8 cellular contexts compared by ENCODE assay signal in genomic region chr3:154252759-154253638, GRCh38.
DNase-seq lines count a peak whose midpoint lies in the region; ATAC-seq, FAIRE-seq and TF ChIP-seq lines count a peak whose summit lies in the region.

No MANE protein-coding gene starts in this region.

- FAIRE-seq in HepG2 (lab: Jason Lieb, UNC): peak; percentile 87

- in situ Hi-C loops in HepG2 (cut with HindIII; ENCODE audit: extremely low pct_ligation_motif_present, low pct_unique_long_range_greater_than_20kb): loop anchor here (5.0 to 10.0 kb wide), 3 partner anchors 128 to 211 kb away; partner anchors contain the start of gene ARHGEF26

- 13% methylated on average over 11 of the region's 11 CpGs for WGBS in HepG2 (ENCODE audit: low lambda C conversion rate)

- TF ChIP-seq RAD21 in HepG2 (CRISPR knock-in tag; IDR thresholded peaks at IDR 0.05): peak; percentile 95

- BruUV-seq in HepG2 (replicated peaks; lab: Mats Ljungman, UMichigan): no TSS peak

- H3K79me2 ChIP-seq in HepG2 (ENCODE audit: insufficient read depth, low read length): no peaks in the 10 kb centered on the region

- no peaks in the 10 kb centered on the region for H3K27me3 ChIP-seq in HepG2 (ENCODE audit: control insufficient read depth in 1 of 2, insufficient read depth in 2 of 2, low read length in 2 of 2)

- no peak for TF ChIP-seq POLR2A in HepG2 (IDR thresholded peaks at IDR 0.05; ENCODE audit: insufficient read depth in 1 of 2, low read depth in 2 of 2, low read length in 2 of 2)

- peak; percentile 97 for ATAC-seq in GM19351 (IDR thresholded peaks at IDR 0.05; ENCODE audit: unreplicated experiment)
- peak; percentile 87 for ATAC-seq in HG03439 (IDR thresholded peaks at IDR 0.05; ENCODE audit: unreplicated experiment)
- ATAC-seq in HepG2: peak; percentile 83

- CTCF ChIA-PET in HepG2 (lab: Yijun Ruan, JAX; ENCODE audit: low intra/inter-chr PET ratio, low total read pairs): interaction anchor here (0.7 to 3.1 kb wide), 4 partner anchors 157 to 235 kb away, joined by 3 to 38 read pairs (median 18); no protein-coding TSS in a partner anchor

- DNase-seq in CD1c-positive myeloid dendritic cell (ENCODE audit: extremely low spot score) (peak; percentile 79), NCI-H460 (ENCODE audit: extremely low read depth, low read depth) (peak; percentile 76), coronary artery (ENCODE audit: low spot score) (peak; percentile 92), HepG2 (ENCODE audit: low spot score) (peak; percentile 84)
- peak; percentile 50 to 55 for DNase-seq in activated CD4-positive, alpha-beta T cell treated with anti-CD3 and anti-CD28 coated beads for 4 hours
- DNase-seq in stimulated activated CD4-positive, alpha-beta T cell treated with anti-CD3 and anti-CD28 coated beads, Interleukin-4, amount 100 ng/mL, for 48 hours (ENCODE audit: low read depth in 2 of 2): peak; percentile 68

- TF ChIP-seq CTCF in coronary artery (IDR thresholded peaks at IDR 0.05) (peak; percentile 82), HepG2 (CRISPR knock-in tag; IDR thresholded peaks at IDR 0.05) (peak; percentile 95)

- H3K9me3 ChIP-seq in HepG2 (ENCODE audit: low read length): no peaks in the 10 kb centered on the region

- H3K27ac ChIP-seq in coronary artery: no peak overlapping the region
- H3K27ac ChIP-seq in HepG2 (ENCODE audit: extremely low read length, insufficient read depth, low read length): no peak overlapping the region

- H3K4me3 ChIP-seq in coronary artery (peak overlapping the region; percentile 43), HepG2 (replicated peaks in 1 of 3; ENCODE audit: insufficient read depth in 1 of 3, low read depth in 2 of 3, low read length in 3 of 3) (no peak overlapping the region)

- peaks cover 41% of the 10 kb centered on the region for H3K4me1 ChIP-seq in HepG2 (ENCODE audit: insufficient read depth, low read length)

- TF ChIP-seq EP300 in HepG2 (IDR thresholded peaks at IDR 0.05; ENCODE audit: low read depth in 2 of 2, low read length in 2 of 2): no peak
- TF ChIP-seq EP300 in HepG2 (CRISPR knock-in tag; IDR thresholded peaks at IDR 0.05; ENCODE audit: borderline replicate concordance): no peak

- no peak overlapping the region for H2AFZ ChIP-seq in HepG2 (ENCODE audit: low read length)

- POLR2A ChIA-PET in HepG2 (lab: Yijun Ruan, JAX): interaction anchor here (1.1 kb wide), 1 partner anchor 132 kb away, joined by 5 read pairs; the partner anchor contains the start of gene ARHGEF26

- H3K4me2 ChIP-seq in HepG2 (ENCODE audit: low read depth, low read length): no peak overlapping the region

- H3K36me3 ChIP-seq in HepG2 (replicated peaks in 1 of 2; ENCODE audit: control insufficient read depth in 1 of 2, insufficient read depth in 2 of 2, low read length in 2 of 2): peaks cover 0 to 13% of the 10 kb centered on the region in 2 experiments; a peak in 4 of 5 replicates

- H3K9ac ChIP-seq in HepG2 (ENCODE audit: insufficient read depth, low read depth, low read length): no peak overlapping the region

- intact Hi-C loops in HepG2 (cut with micrococcal nuclease; ENCODE audit: unreplicated experiment): loop anchor here (1.0 to 10.0 kb wide), 4 partner anchors 128 to 231 kb away; partner anchors contain the start of gene ARHGEF26

- no peaks in the 10 kb centered on the region for H4K20me1 ChIP-seq in HepG2 (ENCODE audit: insufficient read depth, low read length)

TF ChIP-seq in HepG2, 621 proteins besides CTCF, POLR2A, EP300 and RAD21 (continues in another document):
- TF ChIP-seq IRF1 (CRISPR knock-in tag; IDR thresholded peaks at IDR 0.05; ENCODE audit: low read depth) (no peak), ZNF7 (CRISPR knock-in tag; IDR thresholded peaks at IDR 0.05) (no peak), ZSCAN25 (CRISPR knock-in tag; IDR thresholded peaks at IDR 0.05) (no peak), JUN (CRISPR knock-in tag; IDR thresholded peaks at IDR 0.05) (no peak), ZNF12 (CRISPR knock-in tag; IDR thresholded peaks at IDR 0.05) (no peak), SALL2 (CRISPR knock-in tag; IDR thresholded peaks at IDR 0.05) (0 out of 2 replicates have a peak, but pooled peaks have one; percentile 23), FOSL2 (CRISPR knock-in tag; IDR thresholded peaks at IDR 0.05) (0 out of 2 replicates have a peak, but pooled peaks have one; percentile 19), NPAS2 (CRISPR knock-in tag; IDR thresholded peaks at IDR 0.05; ENCODE audit: borderline replicate concordance) (no peak), ZMYM4 (CRISPR knock-in tag; IDR thresholded peaks at IDR 0.05) (peak; percentile 33; the same call in 1 of the 2 replicates), ZNF710 (CRISPR knock-in tag; IDR thresholded peaks at IDR 0.05; ENCODE audit: borderline replicate concordance) (no peak), ZNF629 (CRISPR knock-in tag; conservative IDR thresholded peaks at IDR 0.05) (no peak), NR2F6 (IDR thresholded peaks at IDR 0.05) (no peak), NR2F6 (CRISPR knock-in tag; IDR thresholded peaks at IDR 0.05) (no peak), GMEB2 (CRISPR knock-in tag; IDR thresholded peaks at IDR 0.05; ENCODE audit: low read depth) (no peak), ZHX1 (CRISPR knock-in tag; IDR thresholded peaks at IDR 0.05; ENCODE audit: low read depth) (no peak), ZNF230 (CRISPR knock-in tag; IDR thresholded peaks at IDR 0.05) (no peak), ZNF276 (CRISPR knock-in tag; IDR thresholded peaks at IDR 0.05; ENCODE audit: low read depth) (no peak), KLF9 (CRISPR knock-in tag; IDR thresholded peaks at IDR 0.05; ENCODE audit: low read depth) (no peak)
